21 cellular contexts compared by ENCODE assay signal in genomic region chr12:24760162-24760561, GRCh38.
DNase-seq lines count a peak whose midpoint lies in the region; ATAC-seq, FAIRE-seq and TF ChIP-seq lines count a peak whose summit lies in the region.
"Had no signal": no experiment of that assay in that cellular context is flagged by ENCODE, and none has a peak within 500 bp of the region (broad histone marks: within the 10 kb centered on the region; RNA-seq: fewer than 3 reads in every experiment).

No MANE protein-coding gene starts in this region.

- H3K9me2 ChIP-seq in GM23248 (ENCODE audit: insufficient read depth): no peaks in the 10 kb centered on the region

- H3K36me3 Mint-ChIP-seq in astrocyte (ENCODE audit: low read depth, unreplicated experiment): no peaks in the 10 kb centered on the region
- H3K36me3 Mint-ChIP-seq: stimulated activated effector memory CD8-positive, alpha-beta T cell treated with anti-CD3 and anti-CD28 coated beads, Interleukin-12 subunit alpha, Interleukin-12 subunit beta, amount 100 ng/mL, for 72 hours had no signal

- H3K79me2 ChIP-seq in astrocyte (ENCODE audit: insufficient read depth, low read length): no peaks in the 10 kb centered on the region
- no peaks in the 10 kb centered on the region for H3K79me2 ChIP-seq in smooth muscle cell (ENCODE audit: low read depth)
- no peaks in the 10 kb centered on the region for H3K79me2 ChIP-seq in GM23248 (ENCODE audit: insufficient read depth)

- H3K4me3 ChIP-seq in astrocyte (ENCODE audit: insufficient read depth, low read depth, low read length) (no peak overlapping the region), smooth muscle cell (no peak overlapping the region), GM23248 (no peak overlapping the region)
- H3K4me3 ChIP-seq: esophagus muscularis mucosa, transverse colon had no signal

- DNase-seq in M059J (ENCODE audit: low read depth) (peak; percentile 43), astrocyte (ENCODE audit: low read depth) (no peak), left kidney (ENCODE audit: low read depth, low spot score) (peak; percentile 65), smooth muscle cell (lab: John Stamatoyannopoulos, UW; ENCODE audit: unreplicated experiment) (no peak), HuH-7.5 (ENCODE audit: low spot score) (no peak), UCSD-AML1 (lab: John Stamatoyannopoulos, UW; ENCODE audit: unreplicated experiment) (no peak), GM23248 (no peak)
- DNase-seq: activated CD4-positive, alpha-beta T cell treated with anti-CD3 and anti-CD28 coated beads for 4 hours; activated naive CD4-positive, alpha-beta T cell; DMS79; KG1; kidney; NCI-H1105 treated with DMSO at 0.1 percent for 48 hours; NCI-H226; SHP77; T-helper 9 cell; transverse colon had no signal

- H3K9ac ChIP-seq in astrocyte (ENCODE audit: low read length): no peak overlapping the region
- peak overlapping the region; percentile 1 for H3K9ac ChIP-seq in smooth muscle cell (ENCODE audit: low read depth)
- H3K9ac ChIP-seq in GM23248: no peak overlapping the region

- no peak overlapping the region for H3K4me3 Mint-ChIP-seq in astrocyte (ENCODE audit: unreplicated experiment)
- H3K4me3 Mint-ChIP-seq: dendritic cell treated with granulocyte-macrophage colony-stimulating factor and Interleukin-4, amounts not matched to agents 40 ng/mL and 50 ng/mL, for 4 days; stimulated activated effector memory CD8-positive, alpha-beta T cell treated with anti-CD3 and anti-CD28 coated beads, Interleukin-12 subunit alpha, Interleukin-12 subunit beta, amount 100 ng/mL, for 72 hours had no signal

- peaks cover 22% of the 10 kb centered on the region for H3K4me1 Mint-ChIP-seq in astrocyte (ENCODE audit: low read depth, unreplicated experiment)

- H3K36me3 ChIP-seq in astrocyte (ENCODE audit: insufficient read depth, low read length) (no peaks in the 10 kb centered on the region), smooth muscle cell (ENCODE audit: low read depth) (no peaks in the 10 kb centered on the region), GM23248 (ENCODE audit: low read depth) (no peaks in the 10 kb centered on the region)
- H3K36me3 ChIP-seq: esophagus muscularis mucosa, transverse colon had no signal

- H3K4me2 ChIP-seq in astrocyte (ENCODE audit: low read length) (no peak overlapping the region), smooth muscle cell (peak overlapping the region; percentile 15), GM23248 (ENCODE audit: unreplicated experiment) (no peak overlapping the region)

- peaks cover 21% of the 10 kb centered on the region for H3F3A ChIP-seq in smooth muscle cell (ENCODE audit: low read depth)
- peaks cover 5% of the 10 kb centered on the region for H3F3A ChIP-seq in GM23248 (ENCODE audit: insufficient read depth)

- ATAC-seq in HG02571 (IDR thresholded peaks at IDR 0.05; ENCODE audit: unreplicated experiment): no peak
- ATAC-seq: stimulated activated effector memory CD8-positive, alpha-beta T cell treated with anti-CD3 and anti-CD28 coated beads, Interleukin-12 subunit alpha, Interleukin-12 subunit beta, amount 100 ng/mL, for 72 hours had no signal

- in situ Hi-C loops in GM23248 (cut with MboI): no loop called here

- H3K4me1 ChIP-seq in astrocyte (ENCODE audit: insufficient read depth, low read length) (peaks cover 5% of the 10 kb centered on the region), smooth muscle cell (ENCODE audit: low read depth) (peaks cover 34% of the 10 kb centered on the region), GM23248 (ENCODE audit: insufficient read depth) (peaks cover 5% of the 10 kb centered on the region; the same call in 1 of the 2 replicates)
- H3K4me1 ChIP-seq: transverse colon had no signal

- H4K20me1 ChIP-seq in astrocyte (ENCODE audit: insufficient read depth, low read length) (no peaks in the 10 kb centered on the region), smooth muscle cell (ENCODE audit: low read depth) (no peaks in the 10 kb centered on the region), GM23248 (ENCODE audit: insufficient read depth) (no peaks in the 10 kb centered on the region)

- peak overlapping the region; percentile 67 for H3K27ac Mint-ChIP-seq in astrocyte (ENCODE audit: unreplicated experiment)
- H3K27ac Mint-ChIP-seq: dendritic cell treated with granulocyte-macrophage colony-stimulating factor and Interleukin-4, amounts not matched to agents 40 ng/mL and 50 ng/mL, for 4 days; stimulated activated effector memory CD8-positive, alpha-beta T cell treated with anti-CD3 and anti-CD28 coated beads, Interleukin-12 subunit alpha, Interleukin-12 subunit beta, amount 100 ng/mL, for 72 hours had no signal

- H3K27ac ChIP-seq in astrocyte (ENCODE audit: low read depth, low read length) (no peak overlapping the region), smooth muscle cell (ENCODE audit: low read depth) (peak overlapping the region; percentile 89), GM23248 (no peak overlapping the region)
- H3K27ac ChIP-seq: esophagus muscularis mucosa, transverse colon had no signal

- no peaks in the 10 kb centered on the region for H3K27me3 Mint-ChIP-seq in astrocyte (ENCODE audit: low read depth, unreplicated experiment)
- H3K27me3 Mint-ChIP-seq: dendritic cell treated with granulocyte-macrophage colony-stimulating factor and Interleukin-4, amounts not matched to agents 40 ng/mL and 50 ng/mL, for 4 days had no signal

- no peak overlapping the region for H2AFZ ChIP-seq in astrocyte (ENCODE audit: low read depth, low read length)
- peak overlapping the region; percentile 46 for H2AFZ ChIP-seq in smooth muscle cell (ENCODE audit: low read depth)
- no peak overlapping the region for H2AFZ ChIP-seq in GM23248

- no peak for FAIRE-seq in astrocyte (lab: Jason Lieb, UNC)
- FAIRE-seq: kidney had no signal

- H3K9me3 ChIP-seq in astrocyte (ENCODE audit: insufficient read depth, low read depth, low read length) (no peaks in the 10 kb centered on the region), smooth muscle cell (replicated peaks; ENCODE audit: low read depth) (no peaks in the 10 kb centered on the region), GM23248 (ENCODE audit: low read depth) (no peaks in the 10 kb centered on the region)
- H3K9me3 ChIP-seq: esophagus muscularis mucosa, transverse colon had no signal

- H3K9me3 Mint-ChIP-seq in astrocyte (ENCODE audit: unreplicated experiment): peaks cover 3% of the 10 kb centered on the region
- H3K9me3 Mint-ChIP-seq: dendritic cell treated with granulocyte-macrophage colony-stimulating factor and Interleukin-4, amounts not matched to agents 40 ng/mL and 50 ng/mL, for 4 days; stimulated activated effector memory CD8-positive, alpha-beta T cell treated with anti-CD3 and anti-CD28 coated beads, Interleukin-12 subunit alpha, Interleukin-12 subunit beta, amount 100 ng/mL, for 72 hours had no signal

- TF ChIP-seq CTCF in astrocyte (IDR thresholded peaks at IDR 0.05; ENCODE audit: insufficient read depth, low read depth, low read length) (no peak), smooth muscle cell (IDR thresholded peaks at IDR 0.05; ENCODE audit: borderline replicate concordance, insufficient read depth, poor library complexity, severe bottlenecking) (no peak)

- 72% methylated on average over 1 of the region's 1 CpG for WGBS in smooth muscle cell (ENCODE audit: low lambda C conversion rate)
- 64 to 76% methylated on average over 1 of the region's 1 CpG for WGBS in GM23248 (ENCODE audit: low coverage in 1 of 2, low lambda C conversion rate in 2 of 2, missing lambda C conversion rate in 2 of 2), 2 experiments

- H3K27me3 ChIP-seq in astrocyte (ENCODE audit: insufficient read depth, low read length) (no peaks in the 10 kb centered on the region), smooth muscle cell (ENCODE audit: low read depth) (no peaks in the 10 kb centered on the region), GM23248 (replicated peaks; ENCODE audit: insufficient read depth) (0 out of 2 replicates have a peak, but pooled peaks cover 28% of the 10 kb centered on the region)
- H3K27me3 ChIP-seq: esophagus muscularis mucosa, transverse colon had no signal

Comparison
In these comparisons a context has a peak if more than half of its experiments do, and no peak if none do; other contexts are left out.
1. DNase-seq: peak in M059J (single experiment) and left kidney (single experiment); none in astrocyte (single experiment), smooth muscle cell (single experiment), HuH-7.5 (single experiment), UCSD-AML1 (single experiment) and GM23248 (single experiment).